Comparison of ENCODE assay signal across 23 cellular contexts in the genomic region with DNA sequence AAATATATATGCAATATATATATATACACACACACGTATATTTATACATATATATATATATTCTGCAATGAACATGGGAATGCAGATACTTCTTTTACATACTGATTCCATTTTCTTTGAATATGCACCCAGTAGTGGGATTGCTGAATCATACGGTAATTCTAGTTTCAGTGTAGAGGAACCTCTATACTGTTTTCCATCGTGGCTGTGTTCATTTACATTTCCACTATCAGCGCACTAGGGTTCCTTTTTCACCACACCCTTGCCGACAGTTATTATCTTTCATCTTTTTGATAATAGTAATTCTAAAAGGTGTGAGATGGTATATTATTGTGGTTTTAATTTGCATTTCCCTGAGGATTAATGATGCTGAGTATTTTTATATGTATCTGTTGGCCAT.
"Had no signal": no experiment of that assay in that cellular context is flagged by ENCODE, and none has a peak within 500 bp of the region (broad histone marks: within the 10 kb centered on the region; RNA-seq: fewer than 3 reads in every experiment).

No MANE protein-coding gene starts in this region.

- H2AFZ ChIP-seq: hepatocyte had no signal

- H3K4me3 ChIP-seq: hepatocyte, left ventricle myocardium inferior, lower lobe of right lung, psoas muscle, right lobe of liver, testis, tibial nerve, upper lobe of right lung, vagina had no signal

- H3K27me3 Mint-ChIP-seq: naive B cell; stimulated activated naive CD8-positive, alpha-beta T cell treated with anti-CD3 and anti-CD28 coated beads, Interleukin-15, Interleukin-2, amounts not matched to agents 100 ng/mL and 50 ng/mL, for 24 hours had no signal

- H3K36me3 Mint-ChIP-seq: stimulated activated effector memory CD8-positive, alpha-beta T cell treated with anti-CD3 and anti-CD28 coated beads, Interleukin-12 subunit alpha, Interleukin-12 subunit beta, amount 100 ng/mL, for 72 hours had no signal

- H3K4me1 ChIP-seq: left ventricle myocardium inferior, psoas muscle, right lobe of liver, testis, tibial nerve had no signal

- H3K9me3 Mint-ChIP-seq: nephron; stimulated activated effector memory CD8-positive, alpha-beta T cell treated with anti-CD3 and anti-CD28 coated beads, Interleukin-12 subunit alpha, Interleukin-12 subunit beta, amount 100 ng/mL, for 72 hours; stimulated activated naive CD8-positive, alpha-beta T cell treated with anti-CD3 and anti-CD28 coated beads, Interleukin-15, Interleukin-2, amounts not matched to agents 100 ng/mL and 50 ng/mL, for 24 hours had no signal

- H3K4me3 Mint-ChIP-seq: naive B cell; nephron; stimulated activated effector memory CD8-positive, alpha-beta T cell treated with anti-CD3 and anti-CD28 coated beads, Interleukin-12 subunit alpha, Interleukin-12 subunit beta, amount 100 ng/mL, for 72 hours; stimulated activated naive CD8-positive, alpha-beta T cell treated with anti-CD3 and anti-CD28 coated beads, Interleukin-15, Interleukin-2, amounts not matched to agents 100 ng/mL and 50 ng/mL, for 24 hours had no signal

- H3K36me3 ChIP-seq: left ventricle myocardium inferior, lower lobe of right lung, right lobe of liver, tibial nerve, upper lobe of right lung, vagina had no signal

- H3K79me2 ChIP-seq: hepatocyte had no signal

- H3K9me3 ChIP-seq: left ventricle myocardium inferior, lower lobe of right lung, psoas muscle, right lobe of liver, testis, tibial nerve, upper lobe of right lung, vagina had no signal

- H3K27ac Mint-ChIP-seq: nephron; stimulated activated effector memory CD8-positive, alpha-beta T cell treated with anti-CD3 and anti-CD28 coated beads, Interleukin-12 subunit alpha, Interleukin-12 subunit beta, amount 100 ng/mL, for 72 hours; stimulated activated naive CD8-positive, alpha-beta T cell treated with anti-CD3 and anti-CD28 coated beads, Interleukin-15, Interleukin-2, amounts not matched to agents 100 ng/mL and 50 ng/mL, for 24 hours had no signal

- H3K27ac ChIP-seq: foreskin keratinocyte, hepatocyte, left ventricle myocardium inferior, lower lobe of right lung, psoas muscle, right lobe of liver, testis, tibial nerve, upper lobe of right lung, vagina had no signal

- H3K4me2 ChIP-seq: hepatocyte had no signal

- ATAC-seq: foreskin keratinocyte; left cardiac atrium; lower lobe of right lung; psoas muscle; stimulated activated effector memory CD8-positive, alpha-beta T cell treated with anti-CD3 and anti-CD28 coated beads, Interleukin-12 subunit alpha, Interleukin-12 subunit beta, amount 100 ng/mL, for 72 hours had no signal

- DNase-seq: dermis blood vessel endothelial cell; foreskin keratinocyte; head of caudate nucleus; kidney; left cardiac atrium; left ventricle myocardium inferior; lower lobe of right lung; mesenchymal stem cell; naive B cell; psoas muscle; retina; right lobe of liver; stimulated activated CD4-positive, alpha-beta T cell treated with anti-CD3 and anti-CD28 coated beads, Interleukin-4, amount 100 ng/mL, for 1 hour; stimulated activated CD8-positive, alpha-beta memory T cell treated with anti-CD3 and anti-CD28 coated beads, Interleukin-4, amount 100 ng/mL, for 48 hours; testis; upper lobe of right lung had no signal

- H3K27me3 ChIP-seq: foreskin keratinocyte, hepatocyte, right lobe of liver, testis, tibial nerve, upper lobe of right lung, vagina had no signal

- FAIRE-seq: endothelial cell of umbilical vein, kidney had no signal
